Comparison of ENCODE assay signal across 35 cellular contexts in genomic region chr5:107786424-107786823, GRCh38.
"Had no signal": no experiment of that assay in that cellular context is flagged by ENCODE, and none has a peak within 500 bp of the region (broad histone marks: within the 10 kb centered on the region; RNA-seq: fewer than 3 reads in every experiment).

No MANE protein-coding gene starts in this region.

- H3K4me3 ChIP-seq: MG63 had no signal

- H3K36me3 ChIP-seq: MG63 had no signal

- H3K27me3 ChIP-seq: MG63 had no signal

- DNase-seq: Karpas-422, Kasumi-1, MG63, MM.1S, MV-4-11, NCI-H1048, NCI-H1092, NCI-H1092 treated with DMSO at 0.1 percent for 48 hours, NCI-H1105, NCI-H1105 treated with DMSO at 0.1 percent for 48 hours, NCI-H1417, NCI-H1417 treated with DMSO at 0.1 percent for 48 hours, NCI-H1436, NCI-H1436 treated with DMSO at 0.1 percent for 48 hours, NCI-H146, NCI-H1694, NCI-H1694 treated with DMSO at 0.1 percent for 48 hours, NCI-H187, NCI-H187 treated with DMSO at 0.1 percent for 48 hours, NCI-H1930, NCI-H2029, NCI-H2029 treated with DMSO at 0.1 percent for 48 hours, NCI-H2081, NCI-H2081 treated with DMSO at 0.1 percent for 48 hours, NCI-H2107, NCI-H2171, NCI-H2171 treated with DMSO at 0.1 percent for 48 hours, NCI-H2227 treated with DMSO at 0.1 percent for 48 hours, NCI-H226, NCI-H345, NCI-H446, NCI-H446 treated with DMSO at 0.1 percent for 48 hours, NCI-H510A, NCI-H510A treated with DMSO at 0.1 percent for 48 hours, NCI-H524 had no signal
